Comparison of ENCODE assay signal across 8 cellular contexts in genomic region chr3:58116161-58116955, GRCh38.
DNase-seq lines count a peak whose midpoint lies in the region; ATAC-seq and TF ChIP-seq lines count a peak whose summit lies in the region.

No MANE protein-coding gene starts in this region.

- H2BK12ac ChIP-seq in H9 (ENCODE audit: insufficient read length, low read depth, low read length) = no peak overlapping the region

- no peaks in the 10 kb centered on the region for H3F3A ChIP-seq in smooth muscle cell (ENCODE audit: low read depth)

- no peak overlapping the region for H4K8ac ChIP-seq in H9 (replicated peaks; ENCODE audit: insufficient read length, low read depth, low read length)

- ATAC-seq in T-cell (replicated peaks in 1 of 4) (peak; percentile 79 to 94 (median 92)), body of pancreas (no peak)

- WGBS in H9 (ENCODE audit: extremely low coverage, insufficient read length, low lambda C conversion rate) = no CpG with 5 or more reads among the region's 12 CpGs
- 91% methylated on average over 12 of the region's 12 CpGs for WGBS in body of pancreas, 2 donors
- WGBS in smooth muscle cell (ENCODE audit: low lambda C conversion rate) = 92% methylated on average over 12 of the region's 12 CpGs

- TF ChIP-seq POLR2A in body of pancreas (IDR thresholded peaks at IDR 0.05) = no peak

- CTCF ChIA-PET in Calu3 (lab: Charles Lee) (interaction anchor here (0.6 kb wide), 1 partner anchor 17 kb away, joined by 4 read pairs; no protein-coding TSS in a partner anchor), T-cell (lab: Charles Lee) (interaction anchor here in 1 of 2 donors (1.0 kb wide), 1 partner anchor 109 kb away, joined by 3 read pairs; the partner anchor contains the start of gene FLNB)

- H2BK120ac ChIP-seq in H9 (ENCODE audit: low read depth, low read length, poor library complexity, severe bottlenecking) = no peak overlapping the region

- H2BK5ac ChIP-seq in H9 (ENCODE audit: insufficient read length, low read length) = no peak overlapping the region

- H3K27me3 ChIP-seq in H9 (ENCODE audit: insufficient read depth, low read length) = no peaks in the 10 kb centered on the region
- no peaks in the 10 kb centered on the region for H3K27me3 ChIP-seq in body of pancreas
- H3K27me3 ChIP-seq in smooth muscle cell (ENCODE audit: low read depth) = no peaks in the 10 kb centered on the region

- H4K20me1 ChIP-seq in H9 (ENCODE audit: control insufficient read depth, insufficient read depth, insufficient read length) = no peaks in the 10 kb centered on the region
- peaks cover 41% of the 10 kb centered on the region for H4K20me1 ChIP-seq in smooth muscle cell (ENCODE audit: low read depth)

- no peaks in the 10 kb centered on the region for H3K79me1 ChIP-seq in H9 (ENCODE audit: insufficient read depth, low read depth, low read length, poor library complexity, severe bottlenecking)

- DNase-seq in Calu3 (peak; percentile 2), H9 (no peak), T-cell (peak; percentile 22 to 90 (median 71)), body of pancreas (no peak), NCI-H146 treated with DMSO at 0.1 percent for 48 hours (lab: John Stamatoyannopoulos, UW; ENCODE audit: unreplicated experiment) (no peak), smooth muscle cell (lab: John Stamatoyannopoulos, UW; ENCODE audit: unreplicated experiment) (no peak), progenitor cell of endocrine pancreas (ENCODE audit: low spot score, unreplicated experiment) (no peak)
- peak; percentile 8 to 13 for DNase-seq in stimulated activated CD8-positive, alpha-beta memory T cell treated with anti-CD3 and anti-CD28 coated beads, Interleukin-15, amount 100 ng/mL, for 48 hours (ENCODE audit: low read depth in 2 of 2)

- H3K18ac ChIP-seq in H9 (ENCODE audit: insufficient read length, low read depth, low read length) = no peak overlapping the region

- no peak overlapping the region for H3K27ac Mint-ChIP-seq in Calu3 (ENCODE audit: unreplicated experiment)
- peak overlapping the region in 2 of 3 experiments; percentile 65 to 87; a peak in 4 of 7 replicates for H3K27ac Mint-ChIP-seq in H9
- peak overlapping the region; percentile 79 to 88 for H3K27ac Mint-ChIP-seq in T-cell
- no peak overlapping the region for H3K27ac Mint-ChIP-seq in progenitor cell of endocrine pancreas

- no peaks in the 10 kb centered on the region for H3K27me3 Mint-ChIP-seq in Calu3 (ENCODE audit: unreplicated experiment)
- H3K27me3 Mint-ChIP-seq in H9 (ENCODE audit: low read depth) = no peaks in the 10 kb centered on the region; the same call in 1 of the 2 replicates
- H3K27me3 Mint-ChIP-seq in T-cell = no peaks in the 10 kb centered on the region
- no peaks in the 10 kb centered on the region for H3K27me3 Mint-ChIP-seq in progenitor cell of endocrine pancreas

- H2AFZ ChIP-seq in H9 (ENCODE audit: low read length) (no peak overlapping the region), smooth muscle cell (ENCODE audit: low read depth) (no peak overlapping the region)

- no TSS peak for BruUV-seq in Calu3 (replicated peaks; lab: Mats Ljungman, UMichigan)

- H3K9me3 Mint-ChIP-seq in Calu3 (ENCODE audit: low read depth, unreplicated experiment) (no peaks in the 10 kb centered on the region), H9 (no peaks in the 10 kb centered on the region), T-cell (no peaks in the 10 kb centered on the region), progenitor cell of endocrine pancreas (ENCODE audit: low read depth) (no peaks in the 10 kb centered on the region)

- no peak overlapping the region for H3K4me3 ChIP-seq in body of pancreas
- H3K4me3 ChIP-seq in smooth muscle cell = no peak overlapping the region

- peaks cover 54% of the 10 kb centered on the region for H3K4me1 Mint-ChIP-seq in Calu3 (ENCODE audit: low read depth, unreplicated experiment)
- no peaks in the 10 kb centered on the region for H3K4me1 Mint-ChIP-seq in H9
- H3K4me1 Mint-ChIP-seq in T-cell = peaks cover 39 to 45% (median 40%) of the 10 kb centered on the region in 3 donors
- peaks cover 24% of the 10 kb centered on the region for H3K4me1 Mint-ChIP-seq in progenitor cell of endocrine pancreas (ENCODE audit: low read depth)

- H2BK15ac ChIP-seq in H9 (ENCODE audit: low read depth, low read length) = no peak overlapping the region

- H3K4me3 Mint-ChIP-seq in Calu3 (ENCODE audit: low read depth, unreplicated experiment) (no peak overlapping the region), H9 (no peak overlapping the region), T-cell (peak overlapping the region in 2 of 3 donors; percentile 8 to 57), progenitor cell of endocrine pancreas (ENCODE audit: low read depth) (no peak overlapping the region)

- H3K36me3 ChIP-seq in body of pancreas (replicated peaks in 1 of 2; ENCODE audit: insufficient read depth in 1 of 2, low read depth in 2 of 2) (peaks cover 0 to 3% of the 10 kb centered on the region in 2 donors), smooth muscle cell (ENCODE audit: low read depth) (peaks cover 20% of the 10 kb centered on the region)

- no peak overlapping the region for H4K5ac ChIP-seq in H9 (ENCODE audit: insufficient read length, low read depth, low read length)

- POLR2A ChIA-PET in T-cell (lab: Charles Lee) = interaction anchor here in 1 of 2 donors (0.5 kb wide), 1 partner anchor 33 kb away, joined by 7 read pairs; no protein-coding TSS in a partner anchor

- no peak overlapping the region for H3K56ac ChIP-seq in H9 (ENCODE audit: insufficient read length, low read depth, low read length)

- no peak overlapping the region for H3T11ph ChIP-seq in H9 (ENCODE audit: low read length)

- intact Hi-C loops in Calu3 (cut with micrococcal nuclease; ENCODE audit: unreplicated experiment) (loop anchor here (5.0 kb wide), 1 partner anchor 41 kb away; no protein-coding TSS in a partner anchor), body of pancreas (cut with DNase I) (no loop called here)

- no peak overlapping the region for H3K23ac ChIP-seq in H9 (ENCODE audit: insufficient read length, low read depth, low read length)

- H3K9ac ChIP-seq in H9 (ENCODE audit: extremely low read depth, insufficient read length, low read length) = no peak overlapping the region
- no peak overlapping the region for H3K9ac ChIP-seq in smooth muscle cell (ENCODE audit: low read depth)

- H3K36me3 Mint-ChIP-seq in Calu3 (ENCODE audit: insufficient read depth, unreplicated experiment) = peaks cover 73% of the 10 kb centered on the region
- H3K36me3 Mint-ChIP-seq in H9 (ENCODE audit: insufficient read depth in 1 of 3, low read depth in 3 of 3) = peaks cover 34 to 83% (median 71%) of the 10 kb centered on the region in 3 experiments
- peaks cover 53% of the 10 kb centered on the region for H3K36me3 Mint-ChIP-seq in T-cell
- peaks cover 19% of the 10 kb centered on the region for H3K36me3 Mint-ChIP-seq in progenitor cell of endocrine pancreas (ENCODE audit: insufficient read depth)

- no peaks in the 10 kb centered on the region for H3K79me2 ChIP-seq in H9 (ENCODE audit: insufficient read depth, low read length)
- H3K79me2 ChIP-seq in smooth muscle cell (ENCODE audit: low read depth) = peaks cover 19% of the 10 kb centered on the region

- TF ChIP-seq CTCF in Calu3 (IDR thresholded peaks at IDR 0.05; ENCODE audit: unreplicated experiment) (no peak), H9 (conservative IDR thresholded peaks at IDR 0.05) (no peak), body of pancreas (IDR thresholded peaks at IDR 0.05) (no peak), smooth muscle cell (IDR thresholded peaks at IDR 0.05; ENCODE audit: borderline replicate concordance, insufficient read depth, poor library complexity, severe bottlenecking) (no peak), progenitor cell of endocrine pancreas (IDR thresholded peaks at IDR 0.05; ENCODE audit: unreplicated experiment) (no peak)

- H3K4me2 ChIP-seq in H9 (ENCODE audit: insufficient read depth, insufficient read length, low read length) (no peak overlapping the region), smooth muscle cell (no peak overlapping the region)

- H3K27ac ChIP-seq in H9 (ENCODE audit: insufficient read length, low read depth, low read length) (no peak overlapping the region), body of pancreas (peak overlapping the region; percentile 11 to 77 (median 66)), smooth muscle cell (ENCODE audit: low read depth) (no peak overlapping the region)

- H3K4ac ChIP-seq in H9 (ENCODE audit: low read depth, low read length) = no peak overlapping the region

- no peak overlapping the region for H3K14ac ChIP-seq in H9 (ENCODE audit: insufficient read depth, low read length)

- H2AK5ac ChIP-seq in H9 (ENCODE audit: insufficient read length, low read length) = no peak overlapping the region

- H3K23me2 ChIP-seq in H9 (ENCODE audit: insufficient read length, low read depth, low read length, poor library complexity, severe bottlenecking) = no peaks in the 10 kb centered on the region

- H3K4me1 ChIP-seq in H9 (ENCODE audit: insufficient read depth, low read length) = no peaks in the 10 kb centered on the region
- H3K4me1 ChIP-seq in body of pancreas = peaks cover 68% of the 10 kb centered on the region
- H3K4me1 ChIP-seq in smooth muscle cell (ENCODE audit: low read depth) = no peaks in the 10 kb centered on the region

- H2BK20ac ChIP-seq in H9 (ENCODE audit: low read depth, low read length, poor library complexity, severe bottlenecking) = no peak overlapping the region

- H3K9me3 ChIP-seq in H9 (ENCODE audit: control insufficient read depth, low read depth, low read length) (no peaks in the 10 kb centered on the region), body of pancreas (no peaks in the 10 kb centered on the region), smooth muscle cell (replicated peaks; ENCODE audit: low read depth) (no peaks in the 10 kb centered on the region)

- H4K91ac ChIP-seq in H9 (ENCODE audit: insufficient read length, low read depth, low read length) = no peak overlapping the region

Comparison
In these comparisons a context has a peak if more than half of its experiments do, and no peak if none do; other contexts are left out.
1. DNase-seq: peak in Calu3 (single experiment), T-cell (34 of 34) and stimulated activated CD8-positive, alpha-beta memory T cell treated with anti-CD3 and anti-CD28 coated beads, Interleukin-15, amount 100 ng/mL, for 48 hours (2 of 2); none in H9 (single experiment), body of pancreas (0 of 4), NCI-H146 treated with DMSO at 0.1 percent for 48 hours (single experiment), smooth muscle cell (single experiment) and progenitor cell of endocrine pancreas (single experiment).
2. H3K27ac Mint-ChIP-seq: peak in H9 (2 of 3) and T-cell (2 of 2); none in Calu3 (single experiment) and progenitor cell of endocrine pancreas (single experiment).
3. H3K4me3 Mint-ChIP-seq: peak in T-cell (2 of 3); none in Calu3 (single experiment), H9 (0 of 2) and progenitor cell of endocrine pancreas (single experiment).
4. H3K27ac ChIP-seq: peak in body of pancreas (4 of 4); none in H9 (single experiment) and smooth muscle cell (single experiment).